1 cellular context compared by ENCODE assay signal in the genomic region with DNA sequence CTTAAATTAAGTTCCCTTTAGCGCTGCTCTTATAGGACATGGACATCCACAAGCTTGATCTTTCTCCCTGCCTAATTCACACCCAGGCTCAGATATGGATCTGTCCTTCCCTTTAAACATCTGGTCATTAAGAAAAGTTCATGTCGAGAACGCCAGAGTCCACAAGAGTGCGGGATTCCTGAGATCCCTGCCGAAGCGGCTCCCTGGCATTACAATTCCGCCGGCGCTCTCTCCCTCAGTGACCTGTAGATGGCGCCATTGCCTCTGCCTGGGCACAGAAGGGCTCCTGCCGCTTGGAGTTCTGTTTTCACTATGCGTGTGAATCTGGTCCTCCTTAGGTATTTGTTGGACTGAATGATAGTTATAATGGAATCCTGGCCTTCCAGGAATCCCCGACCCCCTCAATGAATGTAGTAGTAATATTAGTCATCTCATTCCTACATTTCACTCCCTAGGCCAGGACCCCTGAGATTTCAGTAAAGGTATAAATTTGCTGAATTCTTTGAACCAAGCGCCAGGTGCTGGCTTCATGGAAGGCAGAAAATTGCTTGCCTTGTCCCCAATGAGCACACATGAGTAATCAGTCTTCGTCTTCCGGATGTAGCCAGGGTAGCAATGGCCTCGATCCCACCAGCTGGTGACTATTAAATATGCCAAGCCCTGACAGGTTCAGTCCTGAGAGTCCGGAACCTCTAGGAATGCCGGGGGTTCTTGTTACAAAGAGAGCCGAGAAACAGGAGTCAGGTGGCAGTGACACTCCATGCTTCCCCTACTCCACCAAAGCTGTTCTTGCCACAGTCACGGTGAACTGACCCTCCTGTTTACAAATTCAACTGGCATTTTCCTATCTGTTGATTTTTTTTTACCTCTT.
TF ChIP-seq lines count a peak whose summit lies in the region.

No MANE protein-coding gene starts in this region.

TF ChIP-seq in GM12878, 131 proteins besides CTCF, POLR2A, EP300 and RAD21:
- TF ChIP-seq SMC3 (IDR thresholded peaks at IDR 0.05; ENCODE audit: borderline replicate concordance, low read length) (peak; percentile 60), BHLHE40 (IDR thresholded peaks at IDR 0.05; ENCODE audit: borderline replicate concordance in 1 of 2, low read depth in 2 of 2, low read length in 1 of 2) (0 out of 4 replicates have a peak, but pooled peaks of 1 of the 2 experiments have one; percentile 14), FOXM1 (IDR thresholded peaks at IDR 0.05; ENCODE audit: low read depth, low read length) (no peak), IRF3 (IDR thresholded peaks at IDR 0.05) (no peak), YY1 (IDR thresholded peaks at IDR 0.05; ENCODE audit: low read depth, low read length) (0 out of 2 replicates have a peak, but pooled peaks have one; percentile 27)
- TF ChIP-seq, protein P1, sequence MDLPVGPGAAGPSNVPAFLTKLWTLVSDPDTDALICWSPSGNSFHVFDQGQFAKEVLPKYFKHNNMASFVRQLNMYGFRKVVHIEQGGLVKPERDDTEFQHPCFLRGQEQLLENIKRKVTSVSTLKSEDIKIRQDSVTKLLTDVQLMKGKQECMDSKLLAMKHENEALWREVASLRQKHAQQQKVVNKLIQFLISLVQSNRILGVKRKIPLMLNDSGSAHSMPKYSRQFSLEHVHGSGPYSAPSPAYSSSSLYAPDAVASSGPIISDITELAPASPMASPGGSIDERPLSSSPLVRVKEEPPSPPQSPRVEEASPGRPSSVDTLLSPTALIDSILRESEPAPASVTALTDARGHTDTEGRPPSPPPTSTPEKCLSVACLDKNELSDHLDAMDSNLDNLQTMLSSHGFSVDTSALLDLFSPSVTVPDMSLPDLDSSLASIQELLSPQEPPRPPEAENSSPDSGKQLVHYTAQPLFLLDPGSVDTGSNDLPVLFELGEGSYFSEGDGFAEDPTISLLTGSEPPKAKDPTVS (IDR thresholded peaks at IDR 0.05; ENCODE audit: low read depth, low read length) = no peak
TF ChIP-seq in GM12878: peak in this region for 3.
